ENCODE assay signal across 16 cellular contexts in the genomic region with DNA sequence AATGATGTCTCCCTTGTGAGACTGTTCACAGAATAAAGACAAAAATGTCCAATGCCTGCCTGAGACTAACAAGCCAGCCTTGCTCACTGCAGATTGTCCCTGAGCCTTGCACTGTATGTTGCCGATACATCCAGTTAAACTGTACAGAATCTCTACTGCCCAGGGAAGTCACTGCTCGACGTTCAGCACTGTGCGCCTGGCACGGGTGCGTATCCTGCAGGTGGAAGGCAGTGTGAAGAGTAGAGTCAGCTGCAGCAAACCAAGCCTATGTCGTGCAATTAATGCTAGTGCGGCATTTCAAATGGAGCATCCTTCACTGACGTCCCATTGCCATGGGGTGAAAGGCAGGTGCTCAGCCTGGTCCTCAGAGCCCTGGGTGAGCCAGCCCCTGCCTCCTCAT.
DNase-seq lines count a peak whose midpoint lies in the region; ATAC-seq and TF ChIP-seq lines count a peak whose summit lies in the region.
"Had no signal": no experiment of that assay in that cellular context is flagged by ENCODE, and none has a peak within 500 bp of the region (broad histone marks: within the 10 kb centered on the region; RNA-seq: fewer than 3 reads in every experiment).

No MANE protein-coding gene starts in this region.

- peaks cover 6% of the 10 kb centered on the region for H3K79me2 ChIP-seq in neural progenitor cell (ENCODE audit: low read depth)

- 0 out of 2 replicates have a peak overlapping the region, but pooled peaks have one; percentile 43 for H3K23ac ChIP-seq in IMR-90 (ENCODE audit: low read depth, low read length)

- H2AK5ac ChIP-seq in IMR-90 (ENCODE audit: low read depth, low read length) = peak overlapping the region; percentile 47; the same call in 1 of the 2 replicates

- in situ Hi-C loops in IMR-90 (cut with MboI; ENCODE audit: low sequenced_read_pairs) = no loop called here

- H2BK20ac ChIP-seq in IMR-90 (ENCODE audit: low read depth, low read length) = peak overlapping the region; percentile 36; the same call in 1 of the 2 replicates

- no TSS peak for BruUV-seq in IMR-90 (replicated peaks; lab: Mats Ljungman, UMichigan)

- peak overlapping the region; percentile 57; the same call in 1 of the 2 replicates for H3K14ac ChIP-seq in IMR-90 (replicated peaks; ENCODE audit: low read depth, low read length)

- peaks cover 31 to 87% of the 10 kb centered on the region in 2 experiments for H3K79me1 ChIP-seq in IMR-90 (ENCODE audit: low read depth in 1 of 2, low read length in 2 of 2)

- H3K9me1 ChIP-seq in IMR-90 (ENCODE audit: insufficient read depth, low read length) = peaks cover 44% of the 10 kb centered on the region

- no peak for DNase-seq in IMR-90
- DNase-seq in chondrocyte (ENCODE audit: low spot score) = no peak
- no peak for DNase-seq in neural progenitor cell (ENCODE audit: low spot score)
- no peak for DNase-seq in stimulated activated CD4-positive, alpha-beta T cell treated with anti-CD3 and anti-CD28 coated beads, Interleukin-4, amount 100 ng/mL, for 24 hours
- DNase-seq in MV-4-11 (lab: John Stamatoyannopoulos, UW) = no peak
- DNase-seq: DMS53, H9, Kasumi-1, NCI-H1105 treated with DMSO at 0.1 percent for 48 hours, NCI-H2029 treated with DMSO at 0.1 percent for 48 hours, NCI-H2227 treated with DMSO at 0.1 percent for 48 hours, NCI-H526 treated with DMSO at 0.1 percent for 48 hours, SHP77 had no signal

- intact Hi-C loops in IMR-90 (cut with micrococcal nuclease) = no loop called here

- TF ChIP-seq CTCF in IMR-90 (conservative IDR thresholded peaks at IDR 0.05; ENCODE audit: low read depth, low read length) (no peak), chondrocyte (IDR thresholded peaks at IDR 0.05) (no peak), neural progenitor cell (IDR thresholded peaks at IDR 0.05) (no peak)

- dilution Hi-C loops in IMR-90 (cut with HindIII; ENCODE audit: low sequenced_read_pairs, unreplicated experiment) = no loop called here

- H3K27me3 ChIP-seq in IMR-90 (ENCODE audit: control insufficient read depth, insufficient read depth, low read length) = no peaks in the 10 kb centered on the region
- no peaks in the 10 kb centered on the region for H3K27me3 ChIP-seq in neural progenitor cell
- no peaks in the 10 kb centered on the region for H3K27me3 ChIP-seq in skeletal muscle satellite cell (ENCODE audit: control insufficient read depth, insufficient read depth, low read length)

- H2BK5ac ChIP-seq in IMR-90 (ENCODE audit: low read depth, low read length, poor library complexity, severe bottlenecking) = no peak overlapping the region

- peak overlapping the region; percentile 51 for H3K4ac ChIP-seq in IMR-90 (ENCODE audit: low read depth, low read length)

- H3K9ac ChIP-seq in IMR-90 (ENCODE audit: low read depth, low read length) (no peak overlapping the region), neural progenitor cell (no peak overlapping the region), skeletal muscle satellite cell (ENCODE audit: low read depth, low read length) (no peak overlapping the region)

- H3K36me3 Mint-ChIP-seq in chondrocyte (ENCODE audit: low read depth) (peaks cover 14% of the 10 kb centered on the region), neural progenitor cell (no peaks in the 10 kb centered on the region)

- peak overlapping the region; percentile 48 for H2BK120ac ChIP-seq in IMR-90 (ENCODE audit: low read depth, low read length)

- H2AFZ ChIP-seq in IMR-90 (replicated peaks; ENCODE audit: low read length, poor library complexity) (no peak overlapping the region), neural progenitor cell (replicated peaks) (no peak overlapping the region)
- H2AFZ ChIP-seq: GM23338 had no signal

- no peak overlapping the region for H3K27ac ChIP-seq in IMR-90 (ENCODE audit: insufficient read depth, low read length)
- no peak overlapping the region for H3K27ac ChIP-seq in neural progenitor cell

- CTCF ChIA-PET in IMR-90 (lab: Yijun Ruan, JAX) = no interaction called here

- peaks cover 62% of the 10 kb centered on the region for H4K20me1 ChIP-seq in IMR-90 (ENCODE audit: insufficient read depth, low read length)
- H4K20me1 ChIP-seq in neural progenitor cell (ENCODE audit: low read depth) = peaks cover 5% of the 10 kb centered on the region

- no peaks in the 10 kb centered on the region for H3K27me3 Mint-ChIP-seq in chondrocyte (ENCODE audit: low read depth)
- H3K27me3 Mint-ChIP-seq in neural progenitor cell (ENCODE audit: insufficient read depth, low read depth) = peaks cover 6% of the 10 kb centered on the region

- WGBS in IMR-90 (ENCODE audit: extremely low coverage in 2 of 2, insufficient read length in 1 of 2), 2 experiments = 94% methylated on average over 7 of the region's 9 CpGs; no CpG with 5 or more reads in 1 of the 2 experiments

- peaks cover 3% of the 10 kb centered on the region; the same call in 1 of the 2 replicates for H3K36me3 ChIP-seq in IMR-90 (ENCODE audit: control insufficient read depth, insufficient read depth, low read length)
- no peaks in the 10 kb centered on the region for H3K36me3 ChIP-seq in neural progenitor cell
- peaks cover 12% of the 10 kb centered on the region for H3K36me3 ChIP-seq in skeletal muscle satellite cell (ENCODE audit: insufficient read depth, low read length)

- peak overlapping the region; percentile 68; the same call in 2 of the 3 replicates for H2BK15ac ChIP-seq in IMR-90 (ENCODE audit: low read depth, low read length)

- POLR2A ChIA-PET in IMR-90 (lab: Charles Lee; ENCODE audit: unreplicated experiment) = no interaction called here

- H3K9me3 ChIP-seq in IMR-90 (ENCODE audit: control insufficient read depth, insufficient read depth, low read length) = no peaks in the 10 kb centered on the region
- no peaks in the 10 kb centered on the region for H3K9me3 ChIP-seq in neural progenitor cell (ENCODE audit: low read depth)
- no peaks in the 10 kb centered on the region for H3K9me3 ChIP-seq in skeletal muscle satellite cell (replicated peaks; ENCODE audit: low read length)

- H4K91ac ChIP-seq in IMR-90 (ENCODE audit: insufficient read depth, low read depth, low read length) = no peak overlapping the region; the same call in 1 of the 2 replicates

- H4K8ac ChIP-seq in IMR-90 (ENCODE audit: low read depth in 2 of 2, low read length in 2 of 2) = 0 out of 4 replicates have a peak overlapping the region, but pooled peaks of 1 of the 2 experiments have one; percentile 37

- peaks cover 12% of the 10 kb centered on the region for H3F3A ChIP-seq in neural progenitor cell (ENCODE audit: low read depth)

- no peak for TF ChIP-seq RAD21 in IMR-90 (IDR thresholded peaks at IDR 0.05; ENCODE audit: low read length)

- no peak overlapping the region for H3K4me2 ChIP-seq in IMR-90 (ENCODE audit: low read depth, low read length)
- H3K4me2 ChIP-seq in neural progenitor cell = no peak overlapping the region
- H3K4me2 ChIP-seq in skeletal muscle satellite cell (ENCODE audit: low read length) = peak overlapping the region; percentile 0
- H3K4me2 ChIP-seq: GM23338 had no signal

- H3K27ac Mint-ChIP-seq in chondrocyte (ENCODE audit: unreplicated experiment) (peak overlapping the region; percentile 99), neural progenitor cell (peak overlapping the region; percentile 79)
- H3K27ac Mint-ChIP-seq: GM23338 had no signal

- H3K4me3 ChIP-seq in IMR-90 (ENCODE audit: insufficient read depth, low read depth, low read length) (no peak overlapping the region), neural progenitor cell (no peak overlapping the region), skeletal muscle satellite cell (ENCODE audit: low read length) (no peak overlapping the region)
- H3K4me3 ChIP-seq: GM23338 had no signal

- H3K56ac ChIP-seq in IMR-90 (ENCODE audit: extremely low read depth, insufficient read depth, low read length) = no peak overlapping the region

- H3K4me3 Mint-ChIP-seq in chondrocyte (ENCODE audit: unreplicated experiment) = no peak overlapping the region
- H3K4me3 Mint-ChIP-seq in neural progenitor cell = no peak overlapping the region
- H3K4me3 Mint-ChIP-seq: GM23338, H9 had no signal

- H3K9me3 Mint-ChIP-seq in chondrocyte (ENCODE audit: low read depth) (no peaks in the 10 kb centered on the region), neural progenitor cell (no peaks in the 10 kb centered on the region)
- H3K9me3 Mint-ChIP-seq: GM23338, H9 had no signal

- peak overlapping the region; percentile 7; the same call in 1 of the 2 replicates for H3K18ac ChIP-seq in IMR-90 (ENCODE audit: low read depth, low read length)

- peaks cover 32% of the 10 kb centered on the region for H3K4me1 ChIP-seq in IMR-90 (ENCODE audit: control insufficient read depth, insufficient read depth, low read length)
- peaks cover 24% of the 10 kb centered on the region for H3K4me1 ChIP-seq in neural progenitor cell
- H3K4me1 ChIP-seq in skeletal muscle satellite cell (ENCODE audit: control insufficient read depth, insufficient read depth, low read length) = peaks cover 86% of the 10 kb centered on the region

- no peak for TF ChIP-seq POLR2A in IMR-90 (IDR thresholded peaks at IDR 0.05; ENCODE audit: low read depth, low read length)

- H4K5ac ChIP-seq in IMR-90 (ENCODE audit: low read depth, low read length) = no peak overlapping the region

- peak overlapping the region; percentile 50 for H2AK9ac ChIP-seq in IMR-90 (replicated peaks; ENCODE audit: low read depth, low read length, poor library complexity)

- no peak for ATAC-seq in IMR-90 (ENCODE audit: low read depth)
- no peak for ATAC-seq in HG03196 (IDR thresholded peaks at IDR 0.05; ENCODE audit: unreplicated experiment)
- ATAC-seq: GM23338 had no signal

- H3K4me1 Mint-ChIP-seq in chondrocyte (ENCODE audit: low read depth) = peaks cover 98% of the 10 kb centered on the region
- peaks cover 36% of the 10 kb centered on the region for H3K4me1 Mint-ChIP-seq in neural progenitor cell

TF ChIP-seq in IMR-90, 13 proteins besides CTCF, POLR2A, EP300 and RAD21:
- no peak for TF ChIP-seq MAFK (IDR thresholded peaks at IDR 0.05; ENCODE audit: low read depth, low read length)
- no peak for TF ChIP-seq FOS (IDR thresholded peaks at IDR 0.05; ENCODE audit: low read depth, low read length)
- no peak for TF ChIP-seq CEBPB (IDR thresholded peaks at IDR 0.05; ENCODE audit: low read depth, low read length)
- no peak for TF ChIP-seq CHD1 (IDR thresholded peaks at IDR 0.05; ENCODE audit: low read depth, low read length)
- TF ChIP-seq NFE2L2 (IDR thresholded peaks at IDR 0.05; ENCODE audit: low read depth, low read length) = no peak
- TF ChIP-seq MAZ (IDR thresholded peaks at IDR 0.05; ENCODE audit: borderline replicate concordance, low read depth, low read length) = no peak
- TF ChIP-seq RFX5 (IDR thresholded peaks at IDR 0.05; ENCODE audit: low read depth, low read length) = no peak
- TF ChIP-seq RCOR1 (IDR thresholded peaks at IDR 0.05; ENCODE audit: insufficient replicate concordance, low read length) = no peak
- TF ChIP-seq BHLHE40 (IDR thresholded peaks at IDR 0.05; ENCODE audit: low read depth, low read length) = no peak
- no peak for TF ChIP-seq SMC3 (IDR thresholded peaks at IDR 0.05; ENCODE audit: low read depth, low read length)
